10 cellular contexts compared by ENCODE assay signal in genomic region chrX:101803451-101803850, GRCh38.
A peak's percentile ranks its signal among the peaks of the same experiment; 100 is the strongest.
DNase-seq lines count a peak whose midpoint lies in the region; ATAC-seq, FAIRE-seq and TF ChIP-seq lines count a peak whose summit lies in the region.
"Had no signal": no experiment of that assay in that cellular context is flagged by ENCODE, and none has a peak within 500 bp of the region (broad histone marks: within the 10 kb centered on the region; RNA-seq: fewer than 3 reads in every experiment).

No MANE protein-coding gene starts in this region.

- TF ChIP-seq CTCF in AG10803 (conservative IDR thresholded peaks at IDR 0.05; ENCODE audit: low read length): peak; percentile 50
- TF ChIP-seq CTCF in GM12875 (IDR thresholded peaks at IDR 0.05; ENCODE audit: borderline replicate concordance, insufficient read depth, low read depth, low read length): peak; percentile 26; the same call in 1 of the 2 replicates
- TF ChIP-seq CTCF in astrocyte (IDR thresholded peaks at IDR 0.05; ENCODE audit: insufficient read depth, low read depth, low read length): peak; percentile 29

- no peak for ATAC-seq in HG03342 (IDR thresholded peaks at IDR 0.05; ENCODE audit: unreplicated experiment)
- ATAC-seq: activated CD4-positive, CD25-positive, alpha-beta regulatory T cell treated with anti-CD3 and anti-CD28 coated beads, Interleukin-2, amount 50 U/mL, for 24 hours had no signal

- CTCF ChIA-PET in activated naive CD4-positive, alpha-beta T cell treated with anti-CD3 and anti-CD28 coated beads, Interleukin-2, amount 10 ng/mL, durations not matched to agents 7 days and 5 days (lab: Charles Lee): interaction anchor here (1.0 to 2.0 kb wide), 2 partner anchors 207 to 387 kb away, joined by 4 to 5 read pairs; no protein-coding TSS in a partner anchor

- H3K9me3 Mint-ChIP-seq in astrocyte (ENCODE audit: unreplicated experiment): no peaks in the 10 kb centered on the region
- H3K9me3 Mint-ChIP-seq in activated naive CD4-positive, alpha-beta T cell treated with anti-CD3 and anti-CD28 coated beads, Interleukin-2, amount 10 ng/mL, durations not matched to agents 7 days and 5 days: no peaks in the 10 kb centered on the region
- H3K9me3 Mint-ChIP-seq in activated T-cell treated with anti-CD3 and anti-CD28 coated beads, Interleukin-2, amount 50 U/mL, for 24 hours: no peaks in the 10 kb centered on the region

- FAIRE-seq in astrocyte (lab: Jason Lieb, UNC): peak; percentile 55

- no peaks in the 10 kb centered on the region for H3K27me3 ChIP-seq in astrocyte (ENCODE audit: insufficient read depth, low read length)

- H2AFZ ChIP-seq in astrocyte (ENCODE audit: low read depth, low read length): no peak overlapping the region

- no peaks in the 10 kb centered on the region for H3K36me3 Mint-ChIP-seq in astrocyte (ENCODE audit: low read depth, unreplicated experiment)
- H3K36me3 Mint-ChIP-seq in activated naive CD4-positive, alpha-beta T cell treated with anti-CD3 and anti-CD28 coated beads, Interleukin-2, amount 10 ng/mL, durations not matched to agents 7 days and 5 days: no peaks in the 10 kb centered on the region
- no peaks in the 10 kb centered on the region for H3K36me3 Mint-ChIP-seq in activated T-cell treated with anti-CD3 and anti-CD28 coated beads, Interleukin-2, amount 50 U/mL, for 24 hours (ENCODE audit: low read depth)

- DNase-seq in AG10803 (ENCODE audit: low read depth) (peak; percentile 3), astrocyte (ENCODE audit: low read depth) (peak; percentile 1), left kidney (ENCODE audit: low read depth, low spot score) (peak; percentile 3), LoVo (ENCODE audit: low spot score) (no peak)
- DNase-seq in activated naive CD4-positive, alpha-beta T cell treated with anti-CD3 and anti-CD28 coated beads, Interleukin-2, amount 10 ng/mL, durations not matched to agents 7 days and 5 days: no peak
- no peak for DNase-seq in activated T-cell treated with anti-CD3 and anti-CD28 coated beads, Interleukin-2, amount 50 U/mL, for 24 hours

- no peak overlapping the region for H3K27ac ChIP-seq in astrocyte (ENCODE audit: low read depth, low read length)
- H3K27ac ChIP-seq: epithelial cell of prostate had no signal

- no peaks in the 10 kb centered on the region for H3K27me3 Mint-ChIP-seq in astrocyte (ENCODE audit: low read depth, unreplicated experiment)
- peaks cover 4% of the 10 kb centered on the region for H3K27me3 Mint-ChIP-seq in activated naive CD4-positive, alpha-beta T cell treated with anti-CD3 and anti-CD28 coated beads, Interleukin-2, amount 10 ng/mL, durations not matched to agents 7 days and 5 days
- H3K27me3 Mint-ChIP-seq in activated T-cell treated with anti-CD3 and anti-CD28 coated beads, Interleukin-2, amount 50 U/mL, for 24 hours: peaks cover 4% of the 10 kb centered on the region

- no peak overlapping the region for H3K4me2 ChIP-seq in astrocyte (ENCODE audit: low read length)

- H3K4me3 ChIP-seq in AG10803 (ENCODE audit: low read length) (no peak overlapping the region), GM12875 (ENCODE audit: low read depth, low read length) (no peak overlapping the region), astrocyte (ENCODE audit: insufficient read depth, low read depth, low read length) (no peak overlapping the region)

- H3K4me3 Mint-ChIP-seq in astrocyte (ENCODE audit: unreplicated experiment): no peak overlapping the region
- no peak overlapping the region for H3K4me3 Mint-ChIP-seq in activated naive CD4-positive, alpha-beta T cell treated with anti-CD3 and anti-CD28 coated beads, Interleukin-2, amount 10 ng/mL, durations not matched to agents 7 days and 5 days
- no peak overlapping the region for H3K4me3 Mint-ChIP-seq in activated T-cell treated with anti-CD3 and anti-CD28 coated beads, Interleukin-2, amount 50 U/mL, for 24 hours

- no peaks in the 10 kb centered on the region for H3K4me1 ChIP-seq in astrocyte (ENCODE audit: insufficient read depth, low read length)

- H3K27ac Mint-ChIP-seq in astrocyte (ENCODE audit: unreplicated experiment): no peak overlapping the region
- H3K27ac Mint-ChIP-seq in activated naive CD4-positive, alpha-beta T cell treated with anti-CD3 and anti-CD28 coated beads, Interleukin-2, amount 10 ng/mL, durations not matched to agents 7 days and 5 days: no peak overlapping the region
- H3K27ac Mint-ChIP-seq in activated T-cell treated with anti-CD3 and anti-CD28 coated beads, Interleukin-2, amount 50 U/mL, for 24 hours: no peak overlapping the region

- H3K9ac ChIP-seq in astrocyte (ENCODE audit: low read length): no peak overlapping the region

- no peaks in the 10 kb centered on the region for H3K9me3 ChIP-seq in astrocyte (ENCODE audit: insufficient read depth, low read depth, low read length)

- H3K79me2 ChIP-seq in astrocyte (ENCODE audit: insufficient read depth, low read length): no peaks in the 10 kb centered on the region

- H3K36me3 ChIP-seq in astrocyte (ENCODE audit: insufficient read depth, low read length): no peaks in the 10 kb centered on the region

- H3K4me1 Mint-ChIP-seq in astrocyte (ENCODE audit: low read depth, unreplicated experiment): no peaks in the 10 kb centered on the region
- H3K4me1 Mint-ChIP-seq in activated naive CD4-positive, alpha-beta T cell treated with anti-CD3 and anti-CD28 coated beads, Interleukin-2, amount 10 ng/mL, durations not matched to agents 7 days and 5 days: peaks cover 8% of the 10 kb centered on the region
- H3K4me1 Mint-ChIP-seq in activated T-cell treated with anti-CD3 and anti-CD28 coated beads, Interleukin-2, amount 50 U/mL, for 24 hours (ENCODE audit: low read depth): peaks cover 5% of the 10 kb centered on the region

- no peaks in the 10 kb centered on the region for H4K20me1 ChIP-seq in astrocyte (ENCODE audit: insufficient read depth, low read length)

Comparison
In these comparisons a context has a peak if more than half of its experiments do, and no peak if none do; other contexts are left out.
1. DNase-seq: peak in AG10803 (single experiment), astrocyte (single experiment) and left kidney (single experiment); none in activated naive CD4-positive, alpha-beta T cell treated with anti-CD3 and anti-CD28 coated beads, Interleukin-2, amount 10 ng/mL, durations not matched to agents 7 days and 5 days (single experiment), LoVo (single experiment) and activated T-cell treated with anti-CD3 and anti-CD28 coated beads, Interleukin-2, amount 50 U/mL, for 24 hours (single experiment).
2. Peak in every context shown above with its lines, with median percentiles within 50 percentile points of each other: CTCF ChIP-seq.